ENCODE assay signal across 33 cellular contexts in genomic region chr5:66427043-66427442, GRCh38.
"Had no signal": no experiment of that assay in that cellular context is flagged by ENCODE, and none has a peak within 500 bp of the region (broad histone marks: within the 10 kb centered on the region; RNA-seq: fewer than 3 reads in every experiment).

No MANE protein-coding gene starts in this region.

- H3K4me1 Mint-ChIP-seq: activated CD4-positive, alpha-beta T cell treated with anti-CD3 and anti-CD28 coated beads, Interleukin-2, amount 10 ng/mL, durations not matched to agents 24 days and 14 days; activated naive CD4-positive, alpha-beta T cell treated with anti-CD3 and anti-CD28 coated beads, Interleukin-2, amount 50 U/mL, for 24 hours; activated T-helper 17 cell treated with anti-CD3 and anti-CD28 coated beads, Interleukin-2, amount 50 U/mL, for 72 hours had no signal

- H3K27me3 ChIP-seq: brain microvascular endothelial cell, MG63, Peyer's patch, SJSA1 had no signal

- H3K4me1 ChIP-seq: adrenal gland, Peyer's patch, SJSA1 had no signal

- H3K9me3 ChIP-seq: adrenal gland, MG63, Peyer's patch, SJSA1, SK-N-SH had no signal

- H3K4me2 ChIP-seq: SK-N-SH had no signal

- H3K36me3 ChIP-seq: adrenal gland, brain microvascular endothelial cell, MG63, Peyer's patch, SJSA1 had no signal

- H3K27me3 Mint-ChIP-seq: activated CD4-positive, alpha-beta T cell treated with anti-CD3 and anti-CD28 coated beads, Interleukin-2, amount 10 ng/mL, durations not matched to agents 24 days and 14 days had no signal

- ATAC-seq: activated CD8-positive, alpha-beta T cell treated with anti-CD3 and anti-CD28 coated beads for 36 hours; activated T-cell treated with anti-CD3 and anti-CD28 coated beads, Interleukin-2, amount 50 U/mL, for 72 hours; activated T-helper 17 cell treated with anti-CD3 and anti-CD28 coated beads, Interleukin-2, amount 50 U/mL, for 72 hours had no signal

- H3K4me3 Mint-ChIP-seq: activated CD4-positive, alpha-beta T cell treated with anti-CD3 and anti-CD28 coated beads, Interleukin-2, amount 10 ng/mL, durations not matched to agents 24 days and 14 days; activated CD8-positive, alpha-beta T cell treated with anti-CD3 and anti-CD28 coated beads for 36 hours; activated naive CD4-positive, alpha-beta T cell treated with anti-CD3 and anti-CD28 coated beads, Interleukin-2, amount 50 U/mL, for 24 hours; activated T-cell treated with anti-CD3 and anti-CD28 coated beads, Interleukin-2, amount 50 U/mL, for 72 hours; activated T-helper 17 cell treated with anti-CD3 and anti-CD28 coated beads, Interleukin-2, amount 50 U/mL, for 72 hours; central memory CD8-positive, alpha-beta T cell; T-helper 1 cell treated with Interleukin-12 subunit alpha and Interleukin-12 subunit beta and Interleukin-4 antibody, amounts not matched to agents 30 μg/mL and 1 μg/mL, for 36 hours; T-helper 2 cell treated with Interferon-gamma antibody and Interleukin-4, amounts not matched to agents 5 μg/mL and 100 μg/mL, for 36 hours had no signal

- H3K9me3 Mint-ChIP-seq: T-helper 2 cell treated with Interferon-gamma antibody and Interleukin-4, amounts not matched to agents 5 μg/mL and 100 μg/mL, for 36 hours had no signal

- DNase-seq: activated CD4-positive, alpha-beta T cell treated with anti-CD3 and anti-CD28 coated beads, Interleukin-2, amount 10 ng/mL, durations not matched to agents 24 days and 14 days; activated CD4-positive, alpha-beta T cell treated with anti-CD3 and anti-CD28 coated beads, Interleukin-2, amount 50 U/mL, for 4 hours; activated CD8-positive, alpha-beta T cell treated with anti-CD3 and anti-CD28 coated beads for 36 hours; activated gamma-delta T cell; activated naive CD4-positive, alpha-beta T cell treated with Interleukin-2 at 50 U/mL for 16 hours; activated T-cell treated with anti-CD3 and anti-CD28 coated beads, Interleukin-2, amount 50 U/mL, for 1 hour; activated T-cell treated with anti-CD3 and anti-CD28 coated beads, Interleukin-2, amount 50 U/mL, for 72 hours; adrenal gland; brain microvascular endothelial cell; Kasumi-1; KBM-7; MG63; MV-4-11; NCI-H1092; NCI-H1436 treated with DMSO at 0.1 percent for 48 hours; NCI-H187 treated with DMSO at 0.1 percent for 48 hours; NCI-H2081; NCI-H2171 treated with DMSO at 0.1 percent for 48 hours; NCI-H2227 treated with DMSO at 0.1 percent for 48 hours; NCI-H446; NCI-H510A treated with DMSO at 0.1 percent for 48 hours; NCI-H526 treated with DMSO at 0.1 percent for 48 hours; NCI-H82; Peyer's patch; RPMI8226; SHP77 treated with DMSO at 0.1 percent for 48 hours; SK-N-SH had no signal

- H3K9ac ChIP-seq: SK-N-SH had no signal

- H3K27ac Mint-ChIP-seq: activated CD4-positive, alpha-beta T cell treated with anti-CD3 and anti-CD28 coated beads, Interleukin-2, amount 10 ng/mL, durations not matched to agents 24 days and 14 days; activated CD8-positive, alpha-beta T cell treated with anti-CD3 and anti-CD28 coated beads for 36 hours; activated naive CD4-positive, alpha-beta T cell treated with anti-CD3 and anti-CD28 coated beads, Interleukin-2, amount 50 U/mL, for 24 hours; activated T-cell treated with anti-CD3 and anti-CD28 coated beads, Interleukin-2, amount 50 U/mL, for 72 hours; activated T-helper 17 cell treated with anti-CD3 and anti-CD28 coated beads, Interleukin-2, amount 50 U/mL, for 72 hours; T-helper 1 cell treated with Interleukin-12 subunit alpha and Interleukin-12 subunit beta and Interleukin-4 antibody, amounts not matched to agents 30 μg/mL and 1 μg/mL, for 36 hours; T-helper 2 cell treated with Interferon-gamma antibody and Interleukin-4, amounts not matched to agents 5 μg/mL and 100 μg/mL, for 36 hours had no signal

- H3K27ac ChIP-seq: adrenal gland, brain microvascular endothelial cell, Peyer's patch, SJSA1 had no signal

- H3K4me3 ChIP-seq: adrenal gland, MG63, Peyer's patch, SJSA1 had no signal

- H3K36me3 Mint-ChIP-seq: activated naive CD4-positive, alpha-beta T cell treated with anti-CD3 and anti-CD28 coated beads, Interleukin-2, amount 50 U/mL, for 24 hours had no signal
